In genomic region chrY:15440640-15441408, GRCh38 we compare ENCODE assay signal across 20 cellular contexts.
DNase-seq lines count a peak whose midpoint lies in the region; ATAC-seq, FAIRE-seq and TF ChIP-seq lines count a peak whose summit lies in the region.
"Had no signal": no experiment of that assay in that cellular context is flagged by ENCODE, and none has a peak within 500 bp of the region (broad histone marks: within the 10 kb centered on the region; RNA-seq: fewer than 3 reads in every experiment).

No MANE protein-coding gene starts in this region.

- no peak overlapping the region for H3K9ac ChIP-seq in astrocyte (ENCODE audit: low read length)

- no peaks in the 10 kb centered on the region for H3K27me3 ChIP-seq in SJSA1 (replicated peaks)
- H3K27me3 ChIP-seq in astrocyte (ENCODE audit: insufficient read depth, low read length), result no peaks in the 10 kb centered on the region
- no peaks in the 10 kb centered on the region for H3K27me3 ChIP-seq in pancreas
- H3K27me3 ChIP-seq: adrenal gland, transverse colon had no signal

- H3K36me3 Mint-ChIP-seq in astrocyte (ENCODE audit: low read depth, unreplicated experiment) (no peaks in the 10 kb centered on the region), nephron progenitor cell (ENCODE audit: low read depth) (no peaks in the 10 kb centered on the region)
- H3K36me3 Mint-ChIP-seq: naive thymus-derived CD8-positive, alpha-beta T cell had no signal

- H3K27ac Mint-ChIP-seq in astrocyte (ENCODE audit: unreplicated experiment), result no peak overlapping the region
- no peak overlapping the region for H3K27ac Mint-ChIP-seq in nephron progenitor cell

- H3K36me3 ChIP-seq in SJSA1, result no peaks in the 10 kb centered on the region
- H3K36me3 ChIP-seq in astrocyte (ENCODE audit: insufficient read depth, low read length), result no peaks in the 10 kb centered on the region
- no peaks in the 10 kb centered on the region for H3K36me3 ChIP-seq in pancreas
- H3K36me3 ChIP-seq: adrenal gland, transverse colon had no signal

- DNase-seq in CMK (ENCODE audit: low read depth) (peak; percentile 39), GM19239 (ENCODE audit: insufficient read length, low spot score) (no peak), SJSA1 (ENCODE audit: low read depth in 1 of 2, low spot score in 2 of 2) (peak in 1 of 2 experiments; percentile 41), astrocyte (ENCODE audit: low read depth) (no peak), nephron progenitor cell (no peak), pancreas (no peak)
- DNase-seq: activated CD4-positive, alpha-beta T cell treated with anti-CD3 and anti-CD28 coated beads for 1 hour; activated T-cell treated with anti-CD3 and anti-CD28 coated beads for 4 hours; adrenal gland; AML-193; dermis blood vessel endothelial cell; Kasumi-1; naive thymus-derived CD8-positive, alpha-beta T cell; NCI-H1417; NCI-H748 treated with DMSO at 0.1 percent for 48 hours; posterior cingulate gyrus; stimulated activated naive CD4-positive, alpha-beta T cell; transverse colon had no signal

- H3K27me3 Mint-ChIP-seq in astrocyte (ENCODE audit: low read depth, unreplicated experiment) (peaks cover 12% of the 10 kb centered on the region), nephron progenitor cell (ENCODE audit: low read depth, poor library complexity) (no peaks in the 10 kb centered on the region)
- H3K27me3 Mint-ChIP-seq: naive thymus-derived CD8-positive, alpha-beta T cell had no signal

- H3K4me3 ChIP-seq in SJSA1 (no peak overlapping the region), astrocyte (ENCODE audit: insufficient read depth, low read depth, low read length) (no peak overlapping the region), pancreas (no peak overlapping the region)
- H3K4me3 ChIP-seq: adrenal gland, transverse colon had no signal

- H2AFZ ChIP-seq in astrocyte (ENCODE audit: low read depth, low read length), result no peak overlapping the region

- 73% methylated on average over 8 of the region's 8 CpGs; no CpG with 5 or more reads in 1 of the 2 donors for WGBS in pancreas, 2 donors

- H3K4me3 Mint-ChIP-seq in astrocyte (ENCODE audit: unreplicated experiment), result peak overlapping the region; percentile 11
- no peak overlapping the region for H3K4me3 Mint-ChIP-seq in nephron progenitor cell

- ATAC-seq in HG03025 (IDR thresholded peaks at IDR 0.05; ENCODE audit: low FRiP score, unreplicated experiment) (no peak), pancreas (no peak)

- H3K9me3 ChIP-seq in SJSA1 (replicated peaks), result no peaks in the 10 kb centered on the region
- H3K9me3 ChIP-seq in astrocyte (ENCODE audit: insufficient read depth, low read depth, low read length), result no peaks in the 10 kb centered on the region
- H3K9me3 ChIP-seq in pancreas, result no peaks in the 10 kb centered on the region
- H3K9me3 ChIP-seq: adrenal gland, transverse colon had no signal

- H3K79me2 ChIP-seq in astrocyte (ENCODE audit: insufficient read depth, low read length), result no peaks in the 10 kb centered on the region

- H4K20me1 ChIP-seq in astrocyte (ENCODE audit: insufficient read depth, low read length), result no peaks in the 10 kb centered on the region

- peaks cover 16% of the 10 kb centered on the region for H3K4me1 Mint-ChIP-seq in astrocyte (ENCODE audit: low read depth, unreplicated experiment)
- no peaks in the 10 kb centered on the region for H3K4me1 Mint-ChIP-seq in nephron progenitor cell

- H3K9me3 Mint-ChIP-seq in astrocyte (ENCODE audit: unreplicated experiment) (peaks cover 20% of the 10 kb centered on the region), nephron progenitor cell (no peaks in the 10 kb centered on the region)

- intact Hi-C loops in pancreas (cut with DNase I), result no loop called here

- peaks cover 14% of the 10 kb centered on the region for H3K4me1 ChIP-seq in SJSA1 (replicated peaks)
- no peaks in the 10 kb centered on the region for H3K4me1 ChIP-seq in astrocyte (ENCODE audit: insufficient read depth, low read length)
- H3K4me1 ChIP-seq in pancreas, result no peaks in the 10 kb centered on the region
- H3K4me1 ChIP-seq: adrenal gland, transverse colon had no signal

- no peak overlapping the region for H3K4me2 ChIP-seq in astrocyte (ENCODE audit: low read length)

- peak overlapping the region; percentile 26 for H3K27ac ChIP-seq in SJSA1
- no peak overlapping the region for H3K27ac ChIP-seq in astrocyte (ENCODE audit: low read depth, low read length)
- H3K27ac ChIP-seq in pancreas, result no peak overlapping the region
- H3K27ac ChIP-seq: adrenal gland, transverse colon had no signal

- no peak for TF ChIP-seq CTCF in astrocyte (IDR thresholded peaks at IDR 0.05; ENCODE audit: insufficient read depth, low read depth, low read length)
- TF ChIP-seq CTCF in nephron progenitor cell (IDR thresholded peaks at IDR 0.05), result no peak
- no peak for TF ChIP-seq CTCF in pancreas (IDR thresholded peaks at IDR 0.05)

- FAIRE-seq in GM19239 (lab: Jason Lieb, UNC), result peak; percentile 44
- FAIRE-seq in astrocyte (lab: Jason Lieb, UNC), result no peak
- FAIRE-seq in pancreas (lab: Jason Lieb, UNC), result no peak
- FAIRE-seq: frontal cortex had no signal
